In genomic region chr9:83964973-83965349, GRCh38 we compare ENCODE assay signal across 11 cellular contexts. TPM values are rescaled to one million over a fixed set of nuclear protein-coding genes. Genes with fewer than 3 reads are reported as not detected.
DNase-seq lines count a peak whose midpoint lies in the region; ATAC-seq and TF ChIP-seq lines count a peak whose summit lies in the region.
"Had no signal": no experiment of that assay in that cellular context is flagged by ENCODE, and none has a peak within 500 bp of the region (broad histone marks: within the 10 kb centered on the region; RNA-seq: fewer than 3 reads in every experiment).

No MANE protein-coding gene starts in this region.

- no peak overlapping the region for H2AFZ ChIP-seq in ACC112 (ENCODE audit: low read length, unreplicated experiment)

- DNase-seq in G401 (ENCODE audit: low spot score) (peak; percentile 38), left cardiac atrium (no peak), NCI-H128 (lab: John Stamatoyannopoulos, UW; ENCODE audit: unreplicated experiment) (no peak), dorsolateral prefrontal cortex (no peak)
- DNase-seq: H7, transverse colon had no signal

- peaks cover 14% of the 10 kb centered on the region for H3K4me1 ChIP-seq in ACC112 (ENCODE audit: control insufficient read depth, insufficient read depth, low read length, unreplicated experiment)
- H3K4me1 ChIP-seq: SJCRH30 had no signal

- H3K27me3 ChIP-seq in ACC112 (ENCODE audit: insufficient read depth, low read length) (no peaks in the 10 kb centered on the region), dorsolateral prefrontal cortex (no peaks in the 10 kb centered on the region)
- H3K27me3 ChIP-seq: SJCRH30, transverse colon had no signal

- intact Hi-C loops in left cardiac atrium (cut with DNase I) = no loop called here
- intact Hi-C loops in dorsolateral prefrontal cortex (cut with DNase I) = no loop called here

- TF ChIP-seq CTCF in dorsolateral prefrontal cortex (IDR thresholded peaks at IDR 0.05 in 54 of 56, conservative IDR thresholded peaks at IDR 0.05 in 2 of 56; ENCODE audit: low read depth in 1 of 56, partially characterized antibody in 56 of 56) = no peak

- peaks cover 6% of the 10 kb centered on the region for H3K79me2 ChIP-seq in ACC112 (ENCODE audit: control insufficient read depth, insufficient read depth, low read length, unreplicated experiment)

- in situ Hi-C loops in G401 (cut with HindIII; ENCODE audit: low sequenced_read_pairs) = no loop called here

- ATAC-seq in SK-N-SH treated with all-trans-retinoic acid at 6 μM for 48 hours (peak; percentile 49), left cardiac atrium (peak; percentile 11 to 18), GM21619 (IDR thresholded peaks at IDR 0.05; ENCODE audit: unreplicated experiment) (no peak), HG03457 (IDR thresholded peaks at IDR 0.05; ENCODE audit: unreplicated experiment) (no peak)

- H3K36me3 ChIP-seq in ACC112 (ENCODE audit: insufficient read depth, low read length) = peaks cover 24% of the 10 kb centered on the region

- peak overlapping the region; percentile 58 for H3K27ac ChIP-seq in ACC112 (ENCODE audit: low read depth, low read length)
- peak overlapping the region in 25 of 59 donors; percentile 5 to 69 (median 26) for H3K27ac ChIP-seq in dorsolateral prefrontal cortex
- H3K27ac ChIP-seq: transverse colon had no signal

- H3K4me3 ChIP-seq in ACC112 (ENCODE audit: low read depth, low read length) (no peak overlapping the region), dorsolateral prefrontal cortex (no peak overlapping the region)
- H3K4me3 ChIP-seq: SJCRH30, transverse colon had no signal

TF ChIP-seq in SK-N-SH treated with all-trans-retinoic acid at 6 μM for 48 hours, 23 proteins besides CTCF, POLR2A, EP300 and RAD21:
- TF ChIP-seq TSHZ2 (CRISPR knock-in tag; IDR thresholded peaks at IDR 0.05) (no peak), ESRRG (CRISPR knock-in tag; IDR thresholded peaks at IDR 0.05) (no peak), ISL1 (CRISPR knock-in tag; IDR thresholded peaks at IDR 0.05) (no peak), GLIS3 (CRISPR knock-in tag; IDR thresholded peaks at IDR 0.05) (no peak), ZNF70 (CRISPR knock-in tag; IDR thresholded peaks at IDR 0.05) (no peak), POU6F1 (CRISPR knock-in tag; IDR thresholded peaks at IDR 0.05; ENCODE audit: borderline replicate concordance, low read depth) (no peak), PPARA (CRISPR knock-in tag; IDR thresholded peaks at IDR 0.05; ENCODE audit: borderline replicate concordance) (no peak), TOX (CRISPR knock-in tag; IDR thresholded peaks at IDR 0.05; ENCODE audit: borderline replicate concordance) (no peak), SNAI2 (CRISPR knock-in tag; IDR thresholded peaks at IDR 0.05) (no peak), TCF4 (CRISPR knock-in tag; IDR thresholded peaks at IDR 0.05; ENCODE audit: borderline replicate concordance) (no peak), CREB5 (CRISPR knock-in tag; IDR thresholded peaks at IDR 0.05; ENCODE audit: low read depth) (no peak), ZFP30 (CRISPR knock-in tag; IDR thresholded peaks at IDR 0.05) (no peak), RARB (CRISPR knock-in tag; IDR thresholded peaks at IDR 0.05) (no peak)

RNA-seq across cellular contexts. Expression of gene HNRNPK, which starts 15.1 kb away (rescaled TPM):
- 1,038 and 1,243 TPM in 2 replicates for total RNA-seq in G401 (2014; rRNA removed; shearing (Covaris generic))
- total RNA-seq in left cardiac atrium (100 to 1,000 TPM; 278 to 341 TPM), dorsolateral prefrontal cortex (100 to 1,000 TPM; 193 to 445 (median 361) TPM)

RNA-seq across cellular contexts. Expression of gene RMI1, which starts 15.6 kb away (rescaled TPM):
- 19.5 and 19.7 TPM in 2 replicates for total RNA-seq in G401 (2014; rRNA removed; shearing (Covaris generic))
- total RNA-seq in left cardiac atrium = 1 to 10 TPM; 3.8 to 4.0 TPM
- total RNA-seq in dorsolateral prefrontal cortex = 10 to 100 TPM in 36 of 120 experiments, 1 to 10 TPM in 84; 5.5 to 13.7 (median 9.1) TPM

RNA-seq across cellular contexts. Expression of gene KIF27, which starts 43.7 kb away (rescaled TPM):
- 1.6 and 2.3 TPM in 2 replicates for total RNA-seq in G401 (2014; rRNA removed; shearing (Covaris generic))
- total RNA-seq in left cardiac atrium (1 to 10 TPM; 4.5 to 4.8 TPM), dorsolateral prefrontal cortex (10 to 100 TPM in 111 of 120 experiments, 1 to 10 TPM in 9; 6.9 to 17.8 (median 12.2) TPM)

Comparison
In these comparisons a context has a peak if more than half of its experiments do, and no peak if none do; other contexts are left out.
1. ATAC-seq: peak in SK-N-SH treated with all-trans-retinoic acid at 6 μM for 48 hours (single experiment) and left cardiac atrium (2 of 2); none in GM21619 (single experiment) and HG03457 (single experiment).